ENCODE assay signal across 13 cellular contexts in genomic region chr2:240013343-240013742, GRCh38. TPM values are rescaled to one million over a fixed set of nuclear protein-coding genes. Genes with fewer than 3 reads are reported as not detected.
A peak's percentile ranks its signal among the peaks of the same experiment; 100 is the strongest.
DNase-seq lines count a peak whose midpoint lies in the region; ATAC-seq and TF ChIP-seq lines count a peak whose summit lies in the region.
"Had no signal": no experiment of that assay in that cellular context is flagged by ENCODE, and none has a peak within 500 bp of the region (broad histone marks: within the 10 kb centered on the region; RNA-seq: fewer than 3 reads in every experiment).

No MANE protein-coding gene starts in this region.

- TF ChIP-seq CTCF in kidney epithelial cell (IDR thresholded peaks at IDR 0.05; ENCODE audit: insufficient read depth, low read length, poor library complexity, severe bottlenecking) (peak; percentile 36), gastroesophageal sphincter (IDR thresholded peaks at IDR 0.05) (peak in 1 of 4 experiments; percentile 3)

- H3K27ac ChIP-seq in gastroesophageal sphincter = no peak overlapping the region

- DNase-seq in AML-193 (lab: John Stamatoyannopoulos, UW) (peak; percentile 6 to 25), HT-29 (ENCODE audit: low spot score) (peak; percentile 37), amniotic epithelial cell (ENCODE audit: low read depth) (peak; percentile 32), kidney epithelial cell (ENCODE audit: low read depth) (no peak), NCI-H345 treated with DMSO at 0.1 percent for 48 hours (lab: John Stamatoyannopoulos, UW; ENCODE audit: unreplicated experiment) (no peak), NCI-H1694 treated with DMSO at 0.1 percent for 48 hours (lab: John Stamatoyannopoulos, UW) (no peak)
- DNase-seq: activated gamma-delta T cell treated with Interleukin-2 at 50 U/mL for 16 hours; stimulated activated CD4-positive, alpha-beta T cell treated with anti-CD3 and anti-CD28 coated beads, Interleukin-4, amount 100 ng/mL, for 1 hour; T-helper 9 cell had no signal

- H3K36me3 ChIP-seq in kidney epithelial cell (ENCODE audit: control insufficient read depth, insufficient read depth, low read length) (peaks cover 3% of the 10 kb centered on the region), gastroesophageal sphincter (peaks cover 0 to 97% of the 10 kb centered on the region in 2 donors)

- no peaks in the 10 kb centered on the region for H3K4me1 ChIP-seq in gastroesophageal sphincter

- WGBS in gastroesophageal sphincter (ENCODE audit: low coverage in 1 of 2), 2 donors = 83 to 90% methylated on average over 1 of the region's 1 CpG

- no peaks in the 10 kb centered on the region for H3K9me3 ChIP-seq in gastroesophageal sphincter

- no peak for TF ChIP-seq EP300 in gastroesophageal sphincter (IDR thresholded peaks at IDR 0.05)

- no peak for ATAC-seq in gastroesophageal sphincter
- no peak for ATAC-seq in GM19463 (IDR thresholded peaks at IDR 0.05; ENCODE audit: unreplicated experiment)

- no peak for TF ChIP-seq POLR2A in gastroesophageal sphincter (IDR thresholded peaks at IDR 0.05)

- H3K27me3 ChIP-seq in kidney epithelial cell (ENCODE audit: control insufficient read depth, insufficient read depth, low read length) (no peaks in the 10 kb centered on the region), gastroesophageal sphincter (no peaks in the 10 kb centered on the region)

- H3K4me3 ChIP-seq in kidney epithelial cell (ENCODE audit: low read depth, low read length) (no peak overlapping the region), gastroesophageal sphincter (no peak overlapping the region)

RNA-seq across cellular contexts. Expression of gene NDUFA10, which starts 11.8 kb away (rescaled TPM):
- total RNA-seq in HT-29 (2014; rRNA removed; shearing (Covaris generic)) = 109 and 114 TPM in 2 replicates
- total RNA-seq in kidney epithelial cell (123 and 172 TPM in 2 replicates), gastroesophageal sphincter (100 to 1,000 TPM in 1 of 4 donors, 10 to 100 TPM in 3; 72.6 to 150 (median 80.6) TPM)

RNA-seq across cellular contexts. Expression of gene OR6B2, which starts 16.9 kb away (rescaled TPM):
- total RNA-seq in HT-29 (2014; rRNA removed; shearing (Covaris generic)) = not detected in 2 replicates
- total RNA-seq in kidney epithelial cell = not detected in 2 replicates
- total RNA-seq in gastroesophageal sphincter = not detected
- total RNA-seq: Daoy, ureter had no signal

RNA-seq across cellular contexts. Expression of gene OR6B3, which starts 40.0 kb away (rescaled TPM):
- not detected in 2 replicates for total RNA-seq in HT-29 (2014; rRNA removed; shearing (Covaris generic))
- total RNA-seq in kidney epithelial cell (not detected in 2 replicates), gastroesophageal sphincter (not detected)
- total RNA-seq: Daoy, ureter had no signal

Comparison
In these comparisons a context has a peak if more than half of its experiments do, and no peak if none do; other contexts are left out.
1. DNase-seq: peak in AML-193 (2 of 2), HT-29 (single experiment) and amniotic epithelial cell (single experiment); none in kidney epithelial cell (single experiment), NCI-H345 treated with DMSO at 0.1 percent for 48 hours (single experiment) and NCI-H1694 treated with DMSO at 0.1 percent for 48 hours (single experiment).